26 cellular contexts compared by ENCODE assay signal in the genomic region with DNA sequence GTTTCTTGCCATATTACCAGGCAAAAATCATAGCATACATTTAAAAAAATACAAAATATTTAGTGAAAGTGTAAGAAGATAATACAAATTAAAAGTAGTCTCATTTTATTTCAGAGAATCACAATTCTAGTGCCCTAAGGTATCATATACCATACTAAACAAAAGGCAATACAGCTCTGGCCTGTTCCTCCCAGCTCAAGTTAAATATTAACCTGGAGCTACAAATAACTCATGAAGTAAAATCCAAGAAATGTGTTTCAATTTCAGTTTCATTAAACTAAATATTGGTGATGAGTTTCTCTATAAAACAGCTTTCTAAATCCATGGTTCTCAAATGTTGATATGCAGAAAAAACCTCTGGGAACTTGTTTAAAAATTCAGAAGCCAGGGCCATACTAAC.
DNase-seq lines count a peak whose midpoint lies in the region; ATAC-seq, FAIRE-seq and TF ChIP-seq lines count a peak whose summit lies in the region.
"Had no signal": no experiment of that assay in that cellular context is flagged by ENCODE, and none has a peak within 500 bp of the region (broad histone marks: within the 10 kb centered on the region; RNA-seq: fewer than 3 reads in every experiment).

No MANE protein-coding gene starts in this region.

- TF ChIP-seq EP300 in HepG2 (IDR thresholded peaks at IDR 0.05; ENCODE audit: low read depth in 2 of 2, low read length in 2 of 2) (no peak), HepG2 (CRISPR knock-in tag; IDR thresholded peaks at IDR 0.05; ENCODE audit: borderline replicate concordance) (no peak)

- H3K36me3 ChIP-seq in HepG2 (replicated peaks in 1 of 2; ENCODE audit: control insufficient read depth in 1 of 2, insufficient read depth in 2 of 2, low read length in 2 of 2) (peaks cover 15 to 69% of the 10 kb centered on the region in 2 experiments), H7 (replicated peaks; ENCODE audit: control insufficient read depth, insufficient read depth, low read length) (peaks cover 17% of the 10 kb centered on the region)

- no peaks in the 10 kb centered on the region for H3K27me3 ChIP-seq in HepG2 (ENCODE audit: control insufficient read depth in 1 of 2, insufficient read depth in 2 of 2, low read length in 2 of 2)
- H3K27me3 ChIP-seq in H7 (ENCODE audit: control insufficient read depth, insufficient read depth, low read length): no peaks in the 10 kb centered on the region
- H3K27me3 ChIP-seq: MG63, sigmoid colon, SJCRH30, vagina had no signal

- POLR2A ChIA-PET in HepG2 (lab: Yijun Ruan, JAX): no interaction called here

- CTCF ChIA-PET in HepG2 (lab: Yijun Ruan, JAX; ENCODE audit: low intra/inter-chr PET ratio, low total read pairs): no interaction called here

- H3K4me2 ChIP-seq in HepG2 (ENCODE audit: low read depth, low read length): no peak overlapping the region
- H3K4me2 ChIP-seq: GM23338 had no signal

- no peaks in the 10 kb centered on the region for H3K79me2 ChIP-seq in HepG2 (ENCODE audit: insufficient read depth, low read length)

- ATAC-seq in GM21825 (IDR thresholded peaks at IDR 0.05; ENCODE audit: unreplicated experiment): peak; percentile 55
- ATAC-seq in HepG2: peak; percentile 47; the same call in 2 of the 3 replicates
- ATAC-seq in GM19324 (IDR thresholded peaks at IDR 0.05; ENCODE audit: low FRiP score, unreplicated experiment): no peak
- ATAC-seq: GM23338 had no signal

- DNase-seq in DMS53 (lab: John Stamatoyannopoulos, UW) (peak; percentile 75), HepG2 (ENCODE audit: low spot score) (peak; percentile 21), H7 (no peak), DMS79 (lab: John Stamatoyannopoulos, UW) (no peak), GM12891 (ENCODE audit: insufficient read length, low spot score) (no peak)
- DNase-seq: amniotic stem cell, cortex of kidney, glutamatergic neuron, left ventricle myocardium inferior, MG63, midbrain, NCI-H1417 treated with DMSO at 0.1 percent for 48 hours, NCI-H2107, NCI-H510A treated with DMSO at 0.1 percent for 48 hours, nephron progenitor cell, sigmoid colon, SJCRH30 had no signal

- intact Hi-C loops in HepG2 (cut with micrococcal nuclease; ENCODE audit: unreplicated experiment): no loop called here

- no peaks in the 10 kb centered on the region for H3K9me3 ChIP-seq in HepG2 (ENCODE audit: low read length)
- H3K9me3 ChIP-seq: left ventricle myocardium inferior, MG63, sigmoid colon, SJCRH30, vagina had no signal

- no TSS peak for BruUV-seq in HepG2 (replicated peaks; lab: Mats Ljungman, UMichigan)

- TF ChIP-seq RAD21 in HepG2 (CRISPR knock-in tag; IDR thresholded peaks at IDR 0.05): no peak

- peaks cover 19% of the 10 kb centered on the region for H3K4me1 ChIP-seq in HepG2 (ENCODE audit: insufficient read depth, low read length)
- H3K4me1 ChIP-seq: left ventricle myocardium inferior, sigmoid colon, SJCRH30, vagina had no signal

- FAIRE-seq in colon (lab: Jason Lieb, UNC) (peak; percentile 57), HepG2 (lab: Jason Lieb, UNC) (peak; percentile 49), GM12891 (lab: Jason Lieb, UNC) (no peak)
- FAIRE-seq: bronchial epithelial cell, D721Med, RCC 7860 had no signal

- H3K4me3 ChIP-seq in HepG2 (replicated peaks in 1 of 3; ENCODE audit: insufficient read depth in 1 of 3, low read depth in 2 of 3, low read length in 3 of 3) (no peak overlapping the region), H7 (ENCODE audit: insufficient read depth, low read depth, low read length) (no peak overlapping the region)
- H3K4me3 ChIP-seq: GM23338, left ventricle myocardium inferior, MG63, sigmoid colon, SJCRH30, vagina had no signal

- no peaks in the 10 kb centered on the region for H4K20me1 ChIP-seq in HepG2 (ENCODE audit: insufficient read depth, low read length)

- no peak for TF ChIP-seq CTCF in HepG2 (CRISPR knock-in tag; IDR thresholded peaks at IDR 0.05)

- no peak overlapping the region for H3K9ac ChIP-seq in HepG2 (ENCODE audit: insufficient read depth, low read depth, low read length)

- H3K27ac ChIP-seq in HepG2 (ENCODE audit: extremely low read length, insufficient read depth, low read length): no peak overlapping the region
- H3K27ac ChIP-seq: HL-60, left ventricle myocardium inferior, sigmoid colon, SJCRH30, vagina had no signal

- no peak overlapping the region for H2AFZ ChIP-seq in HepG2 (ENCODE audit: low read length)
- H2AFZ ChIP-seq: GM23338 had no signal

- in situ Hi-C loops in HepG2 (cut with HindIII; ENCODE audit: extremely low pct_ligation_motif_present, low pct_unique_long_range_greater_than_20kb): no loop called here

- no peak for TF ChIP-seq POLR2A in HepG2 (IDR thresholded peaks at IDR 0.05; ENCODE audit: insufficient read depth in 1 of 2, low read depth in 2 of 2, low read length in 2 of 2)
- no peak for TF ChIP-seq POLR2A in GM12891 (IDR thresholded peaks at IDR 0.05; ENCODE audit: low read depth, low read length)

TF ChIP-seq in HepG2, 621 proteins besides CTCF, POLR2A, EP300 and RAD21 (continues in another document):
- TF ChIP-seq, protein P1, sequence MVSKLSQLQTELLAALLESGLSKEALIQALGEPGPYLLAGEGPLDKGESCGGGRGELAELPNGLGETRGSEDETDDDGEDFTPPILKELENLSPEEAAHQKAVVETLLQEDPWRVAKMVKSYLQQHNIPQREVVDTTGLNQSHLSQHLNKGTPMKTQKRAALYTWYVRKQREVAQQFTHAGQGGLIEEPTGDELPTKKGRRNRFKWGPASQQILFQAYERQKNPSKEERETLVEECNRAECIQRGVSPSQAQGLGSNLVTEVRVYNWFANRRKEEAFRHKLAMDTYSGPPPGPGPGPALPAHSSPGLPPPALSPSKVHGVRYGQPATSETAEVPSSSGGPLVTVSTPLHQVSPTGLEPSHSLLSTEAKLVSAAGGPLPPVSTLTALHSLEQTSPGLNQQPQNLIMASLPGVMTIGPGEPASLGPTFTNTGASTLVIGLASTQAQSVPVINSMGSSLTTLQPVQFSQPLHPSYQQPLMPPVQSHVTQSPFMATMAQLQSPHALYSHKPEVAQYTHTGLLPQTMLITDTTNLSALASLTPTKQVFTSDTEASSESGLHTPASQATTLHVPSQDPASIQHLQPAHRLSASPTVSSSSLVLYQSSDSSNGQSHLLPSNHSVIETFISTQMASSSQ (IDR thresholded peaks at IDR 0.05; ENCODE audit: low read depth): peak; percentile 47; the same call in 1 of the 2 replicates
- TF ChIP-seq, protein P1 (CRISPR knock-in tag; IDR thresholded peaks at IDR 0.05; ENCODE audit: borderline replicate concordance): no peak; the same call in 1 of the 2 replicates
- peak; percentile 71 for TF ChIP-seq ZNF121 (CRISPR knock-in tag; IDR thresholded peaks at IDR 0.05)
- no peak for TF ChIP-seq ZNF746 (CRISPR knock-in tag; IDR thresholded peaks at IDR 0.05)
- TF ChIP-seq ZNF737 (CRISPR knock-in tag; IDR thresholded peaks at IDR 0.05; ENCODE audit: borderline replicate concordance): no peak
- no peak for TF ChIP-seq ZNF564 (CRISPR knock-in tag; IDR thresholded peaks at IDR 0.05)

TF ChIP-seq in GM12891, 5 proteins besides CTCF, POLR2A, EP300 and RAD21:
- TF ChIP-seq TAF1 (IDR thresholded peaks at IDR 0.05; ENCODE audit: low read depth, low read length): no peak
- no peak for TF ChIP-seq SPI1 (IDR thresholded peaks at IDR 0.05; ENCODE audit: low read depth, low read length)
- TF ChIP-seq POU2F2 (IDR thresholded peaks at IDR 0.05; ENCODE audit: low read depth, low read length): no peak
- TF ChIP-seq PAX5 (IDR thresholded peaks at IDR 0.05; ENCODE audit: insufficient read depth, low read length, severe bottlenecking): no peak
- no peak for TF ChIP-seq POLR2AphosphoS5 (IDR thresholded peaks at IDR 0.05; ENCODE audit: low read depth, low read length)

Comparison
In these comparisons a context has a peak if more than half of its experiments do, and no peak if none do; other contexts are left out.
1. DNase-seq: peak in DMS53 (single experiment) and HepG2 (single experiment); none in H7 (single experiment), DMS79 (single experiment) and GM12891 (single experiment).